Comparison of ENCODE assay signal across 12 cellular contexts in the genomic region with DNA sequence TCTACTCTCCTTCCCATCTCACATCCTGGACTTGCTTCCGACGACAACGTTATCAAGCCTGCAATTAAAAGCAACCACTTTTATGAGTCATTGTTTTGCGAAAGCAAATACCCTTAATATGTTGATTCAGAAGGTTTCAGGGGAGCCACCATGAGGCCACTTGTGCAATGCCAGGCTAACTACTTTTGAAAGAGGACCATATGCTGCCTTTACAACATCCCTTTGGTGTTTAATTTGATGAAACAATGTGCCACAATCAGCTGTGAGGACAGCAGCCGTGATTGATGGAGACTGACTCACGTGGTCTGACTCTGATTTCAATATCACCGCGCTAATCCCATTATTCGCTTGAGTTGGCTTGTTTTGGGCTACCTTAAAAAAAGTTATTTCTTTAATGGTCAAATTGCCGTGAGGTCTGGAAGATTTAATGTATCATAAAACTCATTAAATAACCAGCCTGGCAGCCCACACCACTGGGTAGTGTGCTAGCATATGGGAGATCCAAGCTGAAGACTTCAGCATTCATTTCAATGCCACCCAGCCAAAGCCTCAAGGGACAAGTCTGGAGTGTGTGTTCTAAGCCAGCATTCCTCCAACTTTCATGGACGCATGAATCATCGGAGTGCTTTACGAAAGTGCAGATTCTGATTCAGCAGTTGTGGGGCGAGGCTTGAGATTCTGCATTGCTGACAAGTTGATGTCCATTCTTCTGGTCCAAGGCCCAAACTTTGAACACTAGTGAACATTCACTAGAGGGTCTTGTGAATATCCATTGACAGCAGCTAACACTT.
DNase-seq lines count a peak whose midpoint lies in the region; ATAC-seq and TF ChIP-seq lines count a peak whose summit lies in the region.
"Had no signal": no experiment of that assay in that cellular context is flagged by ENCODE, and none has a peak within 500 bp of the region (broad histone marks: within the 10 kb centered on the region; RNA-seq: fewer than 3 reads in every experiment).

No MANE protein-coding gene starts in this region.

- H3K4me1 Mint-ChIP-seq in CD4-positive, alpha-beta T cell (ENCODE audit: low read depth) = no peaks in the 10 kb centered on the region
- H3K4me1 Mint-ChIP-seq: activated naive CD4-positive, alpha-beta T cell treated with anti-CD3 and anti-CD28 coated beads, Interleukin-2, amount 50 U/mL, for 24 hours; naive thymus-derived CD8-positive, alpha-beta T cell had no signal

- H3K27me3 Mint-ChIP-seq in CD4-positive, alpha-beta T cell = peaks cover 21% of the 10 kb centered on the region

- no peak overlapping the region for H3K4me3 ChIP-seq in gastrocnemius medialis

- ATAC-seq in gastrocnemius medialis = peak; percentile 14 to 45
- no peak for ATAC-seq in activated naive CD4-positive, alpha-beta T cell treated with anti-CD3 and anti-CD28 coated beads, Interleukin-2, amount 50 U/mL, for 72 hours
- ATAC-seq in CD4-positive, alpha-beta T cell (ENCODE audit: poor library complexity) = no peak
- ATAC-seq: naive thymus-derived CD8-positive, alpha-beta T cell had no signal

- H3K4me1 ChIP-seq in gastrocnemius medialis = no peaks in the 10 kb centered on the region

- in situ Hi-C loops in gastrocnemius medialis (cut with MboI; ENCODE audit: low sequenced_read_pairs in 4 of 4) = loop anchor here in 2 of 4 donors (25.0 kb wide), 1 partner anchor 292 kb away; no protein-coding TSS in a partner anchor

- no peak overlapping the region for H3K27ac Mint-ChIP-seq in activated naive CD4-positive, alpha-beta T cell treated with anti-CD3 and anti-CD28 coated beads, Interleukin-2, amount 50 U/mL, for 72 hours
- no peak overlapping the region for H3K27ac Mint-ChIP-seq in CD4-positive, alpha-beta T cell
- H3K27ac Mint-ChIP-seq: activated naive CD4-positive, alpha-beta T cell treated with anti-CD3 and anti-CD28 coated beads, Interleukin-2, amount 50 U/mL, for 24 hours had no signal

- H3K36me3 ChIP-seq in gastrocnemius medialis = no peaks in the 10 kb centered on the region

- intact Hi-C loops in gastrocnemius medialis (cut with DNase I; ENCODE audit: low total_unique reads) = no loop called here
- intact Hi-C loops in CD4-positive, alpha-beta T cell (cut with DNase I, micrococcal nuclease) = no loop called here

- POLR2A ChIA-PET in CD4-positive, alpha-beta T cell (lab: Charles Lee) = interaction anchor here (0.6 kb wide), 1 partner anchor 96 kb away, joined by 3 read pairs; no protein-coding TSS in a partner anchor

- TF ChIP-seq POLR2A in gastrocnemius medialis (IDR thresholded peaks at IDR 0.05) = no peak

- no peak for TF ChIP-seq CTCF in gastrocnemius medialis (IDR thresholded peaks at IDR 0.05 in 4 of 5, conservative IDR thresholded peaks at IDR 0.05 in 1 of 5)
- TF ChIP-seq CTCF in CD4-positive, alpha-beta T cell (IDR thresholded peaks at IDR 0.05) = no peak

- H3K4me3 Mint-ChIP-seq in CD4-positive, alpha-beta T cell = no peak overlapping the region
- H3K4me3 Mint-ChIP-seq: activated naive CD4-positive, alpha-beta T cell treated with anti-CD3 and anti-CD28 coated beads, Interleukin-2, amount 50 U/mL, for 24 hours; naive thymus-derived CD8-positive, alpha-beta T cell had no signal

- no peaks in the 10 kb centered on the region for H3K9me3 Mint-ChIP-seq in activated naive CD4-positive, alpha-beta T cell treated with anti-CD3 and anti-CD28 coated beads, Interleukin-2, amount 50 U/mL, for 72 hours
- H3K9me3 Mint-ChIP-seq in CD4-positive, alpha-beta T cell = no peaks in the 10 kb centered on the region
- H3K9me3 Mint-ChIP-seq: activated naive CD4-positive, alpha-beta T cell treated with anti-CD3 and anti-CD28 coated beads, Interleukin-2, amount 50 U/mL, for 24 hours; naive thymus-derived CD8-positive, alpha-beta T cell had no signal

- peaks cover 0 to 6% (median 0%) of the 10 kb centered on the region in 3 donors for H3K27me3 ChIP-seq in gastrocnemius medialis
- H3K27me3 ChIP-seq in CD4-positive, alpha-beta T cell (ENCODE audit: control insufficient read depth, insufficient read depth, low read length) = no peaks in the 10 kb centered on the region

- DNase-seq in NCI-H1417 (lab: John Stamatoyannopoulos, UW) (peak in 2 of 3 experiments; percentile 18 to 65), NCI-H1417 treated with DMSO at 0.1 percent for 48 hours (lab: John Stamatoyannopoulos, UW) (no peak), NCI-H2171 (lab: John Stamatoyannopoulos, UW) (peak; percentile 52), dedifferentiated amniotic fluid mesenchymal stem cell (ENCODE audit: extremely low spot score) (peak; percentile 18), gastrocnemius medialis (no peak), nucleus accumbens (lab: John Stamatoyannopoulos, UW) (no peak)
- no peak for DNase-seq in activated naive CD4-positive, alpha-beta T cell treated with anti-CD3 and anti-CD28 coated beads, Interleukin-2, amount 50 U/mL, for 72 hours (ENCODE audit: low spot score in 2 of 2)
- DNase-seq in CD4-positive, alpha-beta T cell = no peak
- DNase-seq: naive thymus-derived CD8-positive, alpha-beta T cell; NCI-H187 treated with DMSO at 0.1 percent for 48 hours had no signal

- H3K36me3 Mint-ChIP-seq in activated naive CD4-positive, alpha-beta T cell treated with anti-CD3 and anti-CD28 coated beads, Interleukin-2, amount 50 U/mL, for 72 hours = no peaks in the 10 kb centered on the region
- H3K36me3 Mint-ChIP-seq in CD4-positive, alpha-beta T cell (ENCODE audit: low read depth) = no peaks in the 10 kb centered on the region
- H3K36me3 Mint-ChIP-seq: activated naive CD4-positive, alpha-beta T cell treated with anti-CD3 and anti-CD28 coated beads, Interleukin-2, amount 50 U/mL, for 24 hours; naive thymus-derived CD8-positive, alpha-beta T cell had no signal

- H3K27ac ChIP-seq in gastrocnemius medialis = no peak overlapping the region
- H3K27ac ChIP-seq in CD4-positive, alpha-beta T cell (ENCODE audit: low read depth, low read length) = no peak overlapping the region
- H3K27ac ChIP-seq: 22Rv1 had no signal

- no peaks in the 10 kb centered on the region for H3K9me3 ChIP-seq in gastrocnemius medialis
- H3K9me3 ChIP-seq in CD4-positive, alpha-beta T cell (ENCODE audit: control insufficient read depth, low read length) = no peaks in the 10 kb centered on the region

- CTCF ChIA-PET in CD4-positive, alpha-beta T cell (lab: Charles Lee) = no interaction called here

Comparison
In these comparisons a context has a peak if more than half of its experiments do, and no peak if none do; other contexts are left out.
1. DNase-seq: peak in NCI-H1417 (2 of 3), NCI-H2171 (single experiment) and dedifferentiated amniotic fluid mesenchymal stem cell (single experiment); none in NCI-H1417 treated with DMSO at 0.1 percent for 48 hours (single experiment), gastrocnemius medialis (0 of 2), activated naive CD4-positive, alpha-beta T cell treated with anti-CD3 and anti-CD28 coated beads, Interleukin-2, amount 50 U/mL, for 72 hours (0 of 2), nucleus accumbens (0 of 56) and CD4-positive, alpha-beta T cell (0 of 10).
2. ATAC-seq: peak in gastrocnemius medialis (2 of 2); none in activated naive CD4-positive, alpha-beta T cell treated with anti-CD3 and anti-CD28 coated beads, Interleukin-2, amount 50 U/mL, for 72 hours (0 of 2) and CD4-positive, alpha-beta T cell (single experiment).